Comparison of ENCODE assay signal across 8 cellular contexts in genomic region chr4:52712991-52713275, GRCh38. TPM values are rescaled to one million over a fixed set of nuclear protein-coding genes. Genes with fewer than 3 reads are reported as not detected.
DNase-seq lines count a peak whose midpoint lies in the region; ATAC-seq, FAIRE-seq and TF ChIP-seq lines count a peak whose summit lies in the region.

No MANE protein-coding gene starts in this region.

- no peak for TF ChIP-seq CTCF in keratinocyte (optimal IDR thresholded peaks at IDR 0.05 in 1 of 3, IDR thresholded peaks at IDR 0.05 in 1 of 3, conservative IDR thresholded peaks at IDR 0.05 in 1 of 3; ENCODE audit: extremely low read depth in 1 of 3, insufficient read depth in 2 of 3, low read length in 3 of 3)

- H3K36me3 Mint-ChIP-seq in activated naive CD8-positive, alpha-beta T cell = peaks cover 24% of the 10 kb centered on the region

- dilution Hi-C loops in keratinocyte (cut with MboI; ENCODE audit: extremely low pct_ligation_motif_present, low sequenced_read_pairs) = no loop called here

- no peaks in the 10 kb centered on the region for H3K27me3 ChIP-seq in keratinocyte (ENCODE audit: control insufficient read depth, extremely low read depth, insufficient read depth, low read length)
- no peaks in the 10 kb centered on the region for H3K27me3 ChIP-seq in stomach smooth muscle (ENCODE audit: control insufficient read depth in 1 of 2, insufficient read depth in 2 of 2, low read length in 2 of 2)

- H3K27ac Mint-ChIP-seq in activated naive CD8-positive, alpha-beta T cell = peak overlapping the region; percentile 99

- no peaks in the 10 kb centered on the region for H3K9me1 ChIP-seq in keratinocyte (ENCODE audit: control insufficient read depth, extremely low read depth, insufficient read depth, low read length)

- peaks cover 47% of the 10 kb centered on the region for H3K4me1 Mint-ChIP-seq in activated naive CD8-positive, alpha-beta T cell (ENCODE audit: low read depth)

- peaks cover 18 to 23% of the 10 kb centered on the region in 2 experiments for H3K36me3 ChIP-seq in keratinocyte (ENCODE audit: control insufficient read depth in 2 of 2, extremely low read depth in 1 of 2, insufficient read depth in 2 of 2, low read length in 2 of 2)
- peaks cover 10 to 12% of the 10 kb centered on the region in 2 donors for H3K36me3 ChIP-seq in stomach smooth muscle (ENCODE audit: control insufficient read depth in 2 of 2, insufficient read depth in 2 of 2, low read length in 2 of 2)

- H3K4me3 ChIP-seq in keratinocyte (ENCODE audit: control insufficient read depth in 2 of 3, extremely low read depth in 1 of 3, insufficient read depth in 2 of 3, low read depth in 1 of 3, low read length in 3 of 3) = peak overlapping the region; percentile 65 to 80 (median 68)
- H3K4me3 ChIP-seq in stomach smooth muscle (ENCODE audit: low read length in 2 of 2) = peak overlapping the region; percentile 86 to 90

- H3K9me3 Mint-ChIP-seq in activated naive CD8-positive, alpha-beta T cell (ENCODE audit: low read depth) = no peaks in the 10 kb centered on the region

- H3K9ac ChIP-seq in keratinocyte (ENCODE audit: control insufficient read depth, extremely low read depth, insufficient read depth, low read length) (peak overlapping the region; percentile 83), stomach smooth muscle (ENCODE audit: low read length in 2 of 2) (peak overlapping the region; percentile 80 to 91)

- H3K27me3 Mint-ChIP-seq in activated naive CD8-positive, alpha-beta T cell = no peaks in the 10 kb centered on the region

- H3K27ac ChIP-seq in keratinocyte (ENCODE audit: control insufficient read depth, insufficient read depth, low read length) = peak overlapping the region; percentile 84
- peak overlapping the region; percentile 80 for H3K27ac ChIP-seq in stomach smooth muscle (ENCODE audit: low read length)

- H3K4me1 ChIP-seq in keratinocyte (ENCODE audit: control insufficient read depth, extremely low read depth, insufficient read depth, low read length) (peaks cover 31% of the 10 kb centered on the region), stomach smooth muscle (ENCODE audit: control insufficient read depth, insufficient read depth, low read length) (peaks cover 19% of the 10 kb centered on the region)

- H3K9me3 ChIP-seq in keratinocyte (ENCODE audit: control insufficient read depth, low read depth, low read length) (no peaks in the 10 kb centered on the region), stomach smooth muscle (ENCODE audit: control insufficient read depth in 2 of 2, low read length in 2 of 2) (no peaks in the 10 kb centered on the region)

- peaks cover 27% of the 10 kb centered on the region for H3K79me2 ChIP-seq in keratinocyte (ENCODE audit: control insufficient read depth, insufficient read depth, low read length)

- DNase-seq in SKM-1 (lab: John Stamatoyannopoulos, UW; ENCODE audit: unreplicated experiment) (peak; percentile 35), SKM-1 treated with dmso at 0.1 percent for 144 hours (lab: John Stamatoyannopoulos, UW; ENCODE audit: unreplicated experiment) (no peak), keratinocyte (ENCODE audit: low read depth, low spot score) (no peak), SIG-M5 treated with dmso at 0.1 percent for 504 hours (lab: John Stamatoyannopoulos, UW; ENCODE audit: unreplicated experiment) (no peak), activated gamma-delta T cell (lab: John Stamatoyannopoulos, UW) (no peak)

- H2AFZ ChIP-seq in keratinocyte (ENCODE audit: control insufficient read depth, low read length) = peak overlapping the region; percentile 60

- ATAC-seq in HG02759 (IDR thresholded peaks at IDR 0.05; ENCODE audit: unreplicated experiment) = no peak

- no peaks in the 10 kb centered on the region for H4K20me1 ChIP-seq in keratinocyte (ENCODE audit: control insufficient read depth, extremely low read depth, insufficient read depth, low read length)

- peak; percentile 60 for FAIRE-seq in keratinocyte (lab: Jason Lieb, UNC)

- H3K4me2 ChIP-seq in keratinocyte (ENCODE audit: control insufficient read depth, extremely low read depth, insufficient read depth, low read depth, low read length) = peak overlapping the region; percentile 67

- peak overlapping the region; percentile 97 for H3K4me3 Mint-ChIP-seq in activated naive CD8-positive, alpha-beta T cell

RNA-seq across cellular contexts. Expression of gene ERVMER34-1, which starts 38.3 kb away (rescaled TPM):
- 1.9 to 5.0 TPM (median 4.3 TPM) in 3 replicates for polyA plus RNA-seq in keratinocyte
- 1.8 TPM for polyA plus RNA-seq in keratinocyte (2011; ENCODE audit: low read depth)
- 1.3 and 3.6 TPM in 2 replicates for polyA plus RNA-seq in keratinocyte (2011; cell fraction: cytosol; rRNA removed)
- 4.3 and 5.9 TPM in 2 replicates for polyA plus RNA-seq in keratinocyte (2011; cell fraction: nucleus; rRNA removed)
- polyA plus RNA-seq in keratinocyte (2012; ENCODE audit: low replicate concordance) = 2.2 and 3.5 TPM in 2 replicates
- polyA minus RNA-seq in keratinocyte = 1.7 to 4.2 TPM (median 2.4 TPM) in 3 replicates
- polyA minus RNA-seq in keratinocyte (2011; cell fraction: cytosol; rRNA and poly(A)+ RNA removed) = 2.1 TPM
- polyA minus RNA-seq in keratinocyte (2011; cell fraction: nucleus; rRNA and poly(A)+ RNA removed) = 3.8 and 7.1 TPM in 2 replicates

RNA-seq across cellular contexts. Expression of gene USP46, which starts 53.8 kb away (rescaled TPM):
- 13.7 to 20.4 TPM (median 14.4 TPM) in 3 replicates for polyA plus RNA-seq in keratinocyte
- 9.2 TPM for polyA plus RNA-seq in keratinocyte (2011; ENCODE audit: low read depth)
- polyA plus RNA-seq in keratinocyte (2011; cell fraction: cytosol; rRNA removed) = 9.9 and 21.3 TPM in 2 replicates
- 8.8 and 13.4 TPM in 2 replicates for polyA plus RNA-seq in keratinocyte (2011; cell fraction: nucleus; rRNA removed)
- 9.9 and 11.4 TPM in 2 replicates for polyA plus RNA-seq in keratinocyte (2012; ENCODE audit: low replicate concordance)
- polyA minus RNA-seq in keratinocyte = 10.7 to 29.0 TPM (median 21.7 TPM) in 3 replicates
- 11.7 TPM for polyA minus RNA-seq in keratinocyte (2011; cell fraction: cytosol; rRNA and poly(A)+ RNA removed)
- polyA minus RNA-seq in keratinocyte (2011; cell fraction: nucleus; rRNA and poly(A)+ RNA removed) = 7.7 and 18.7 TPM in 2 replicates
